Comparison of ENCODE assay signal across 7 cellular contexts in genomic region chr4:39353478-39354177, GRCh38. TPM values are rescaled to one million over a fixed set of nuclear protein-coding genes. Genes with fewer than 3 reads are reported as not detected.
A peak's percentile ranks its signal among the peaks of the same experiment; 100 is the strongest.
DNase-seq lines count a peak whose midpoint lies in the region; ATAC-seq and FAIRE-seq lines count a peak whose summit lies in the region.

No MANE protein-coding gene starts in this region.

- H3K27ac Mint-ChIP-seq in immature natural killer cell: peak overlapping the region; percentile 93 to 97 (median 94)

- ATAC-seq in stimulated activated naive CD8-positive, alpha-beta T cell treated with anti-CD3 and anti-CD28 coated beads, Interleukin-15, Interleukin-2, amounts not matched to agents 100 U/mL and 50 U/mL, for 24 hours: peak; percentile 85

- peak; percentile 52 for DNase-seq in GM18507 (ENCODE audit: extremely low spot score, insufficient read length, low read depth)
- DNase-seq in HCEC 1CT: peak; percentile 50
- peak; percentile 65 for DNase-seq in MV-4-11 (lab: John Stamatoyannopoulos, UW)
- DNase-seq in immature natural killer cell: peak; percentile 65 to 70 (median 66)
- DNase-seq in stimulated activated naive CD8-positive, alpha-beta T cell treated with anti-CD3 and anti-CD28 coated beads, Interleukin-15, Interleukin-2, amounts not matched to agents 100 U/mL and 50 U/mL, for 24 hours: no peak
- DNase-seq in NCI-H82 treated with DMSO at 0.1 percent for 48 hours (lab: John Stamatoyannopoulos, UW; ENCODE audit: unreplicated experiment): no peak

- FAIRE-seq in GM18507 (lab: Jason Lieb, UNC): peak; percentile 95

- H3K4me3 Mint-ChIP-seq in immature natural killer cell: peak overlapping the region; percentile 78 to 91 (median 84)

- H3K27ac ChIP-seq in angular gyrus (ENCODE audit: low read depth, low read length): peak overlapping the region; percentile 79

- peaks cover 2 to 13% (median 3%) of the 10 kb centered on the region in 3 donors for H3K27me3 Mint-ChIP-seq in immature natural killer cell (ENCODE audit: low read depth in 3 of 3)

- H3K4me1 Mint-ChIP-seq in immature natural killer cell: peaks cover 56 to 62% of the 10 kb centered on the region in 2 donors

- H3K36me3 Mint-ChIP-seq in immature natural killer cell: peaks cover 17 to 18% (median 18%) of the 10 kb centered on the region in 3 donors

- peaks cover 0 to 5% (median 3%) of the 10 kb centered on the region in 6 donors for H3K9me3 Mint-ChIP-seq in immature natural killer cell

RNA-seq across cellular contexts. Expression of gene RFC1, which starts 12.5 kb away (rescaled TPM):
- 10 to 100 TPM; 13.6 to 55.3 (median 26.0) TPM for polyA plus RNA-seq in immature natural killer cell

RNA-seq across cellular contexts. Expression of gene KLB, which starts 53.1 kb away (rescaled TPM):
- under 1 TPM in 2 of 3 donors, not detected in 1; 0.07 to 0.11 TPM for polyA plus RNA-seq in immature natural killer cell

Comparison
In these comparisons a context has a peak if more than half of its experiments do, and no peak if none do; other contexts are left out.
1. DNase-seq: peak in GM18507 (single experiment), HCEC 1CT (single experiment), MV-4-11 (single experiment) and immature natural killer cell (3 of 3); none in stimulated activated naive CD8-positive, alpha-beta T cell treated with anti-CD3 and anti-CD28 coated beads, Interleukin-15, Interleukin-2, amounts not matched to agents 100 U/mL and 50 U/mL, for 24 hours (single experiment) and NCI-H82 treated with DMSO at 0.1 percent for 48 hours (single experiment).